ENCODE assay signal across 24 cellular contexts in genomic region chr6:11066505-11067347, GRCh38. TPM values are rescaled to one million over a fixed set of nuclear protein-coding genes. Genes with fewer than 3 reads are reported as not detected.
DNase-seq lines count a peak whose midpoint lies in the region; ATAC-seq, FAIRE-seq and TF ChIP-seq lines count a peak whose summit lies in the region.
"Had no signal": no experiment of that assay in that cellular context is flagged by ENCODE, and none has a peak within 500 bp of the region (broad histone marks: within the 10 kb centered on the region; RNA-seq: fewer than 3 reads in every experiment).

No MANE protein-coding gene starts in this region.

- H3K4me1 ChIP-seq in astrocyte (ENCODE audit: insufficient read depth, low read length) (no peaks in the 10 kb centered on the region), liver (ENCODE audit: control insufficient read depth in 4 of 4, insufficient read depth in 4 of 4, low read length in 3 of 4) (peaks cover 0 to 31% (median 29%) of the 10 kb centered on the region in 4 donors), small intestine (ENCODE audit: control insufficient read depth in 2 of 2, insufficient read depth in 1 of 2, low read depth in 1 of 2, low read length in 1 of 2) (no peaks in the 10 kb centered on the region), SK-N-SH (ENCODE audit: control insufficient read depth in 1 of 2, insufficient read depth in 2 of 2, low read depth in 1 of 2, low read length in 1 of 2) (peaks cover 0 to 3% of the 10 kb centered on the region in 2 experiments; a peak in 1 of 4 replicates)

- no peaks in the 10 kb centered on the region for H3K9me3 Mint-ChIP-seq in astrocyte (ENCODE audit: unreplicated experiment)
- H3K9me3 Mint-ChIP-seq: CD8-positive, alpha-beta T cell; HFFc6 had no signal

- CTCF ChIA-PET in SK-N-SH (lab: Yijun Ruan, JAX), result interaction anchor here (1.0 to 5.1 kb wide), 7 partner anchors 10 to 430 kb away, joined by 3 to 35 read pairs (median 3); no protein-coding TSS in a partner anchor

- no peak for TF ChIP-seq CTCF in astrocyte (IDR thresholded peaks at IDR 0.05; ENCODE audit: insufficient read depth, low read depth, low read length)
- TF ChIP-seq CTCF in liver (IDR thresholded peaks at IDR 0.05; ENCODE audit: low read depth, low read length, missing input control), result no peak
- TF ChIP-seq CTCF in SK-N-SH (IDR thresholded peaks at IDR 0.05), result no peak
- TF ChIP-seq CTCF in GM20000 (IDR thresholded peaks at IDR 0.05; ENCODE audit: extremely low read depth, missing control alignments), result no peak

- H3K4me3 Mint-ChIP-seq in astrocyte (ENCODE audit: unreplicated experiment), result no peak overlapping the region
- H3K4me3 Mint-ChIP-seq: CD8-positive, alpha-beta T cell; HFFc6 had no signal

- no peaks in the 10 kb centered on the region for H4K20me1 ChIP-seq in astrocyte (ENCODE audit: insufficient read depth, low read length)
- no peaks in the 10 kb centered on the region for H4K20me1 ChIP-seq in SK-N-SH (ENCODE audit: insufficient read depth)

- H3K9me3 ChIP-seq in astrocyte (ENCODE audit: insufficient read depth, low read depth, low read length) (no peaks in the 10 kb centered on the region), liver (ENCODE audit: control insufficient read depth in 4 of 4, low read length in 3 of 4) (no peaks in the 10 kb centered on the region), small intestine (ENCODE audit: control insufficient read depth, low read depth) (no peaks in the 10 kb centered on the region), SK-N-SH (no peaks in the 10 kb centered on the region)
- H3K9me3 ChIP-seq: HAP-1 had no signal

- H3K27me3 ChIP-seq in astrocyte (ENCODE audit: insufficient read depth, low read length), result no peaks in the 10 kb centered on the region
- no peaks in the 10 kb centered on the region for H3K27me3 ChIP-seq in liver (ENCODE audit: control insufficient read depth in 4 of 4, insufficient read depth in 4 of 4, low read length in 3 of 4)
- no peaks in the 10 kb centered on the region for H3K27me3 ChIP-seq in small intestine (ENCODE audit: control insufficient read depth in 2 of 2, insufficient read depth in 2 of 2, low read length in 2 of 2)
- no peaks in the 10 kb centered on the region for H3K27me3 ChIP-seq in SK-N-SH (ENCODE audit: insufficient read depth)

- TF ChIP-seq RAD21 in liver (IDR thresholded peaks at IDR 0.05) (no peak), SK-N-SH (IDR thresholded peaks at IDR 0.05; ENCODE audit: low read length) (no peak)

- H3K27ac Mint-ChIP-seq in astrocyte (ENCODE audit: unreplicated experiment), result peak overlapping the region; percentile 2
- H3K27ac Mint-ChIP-seq: CD8-positive, alpha-beta T cell; HFFc6 had no signal

- H3K4me2 ChIP-seq in astrocyte (ENCODE audit: low read length), result no peak overlapping the region
- no peak overlapping the region for H3K4me2 ChIP-seq in SK-N-SH

- H3K9me2 ChIP-seq in SK-N-SH, result no peaks in the 10 kb centered on the region

- TF ChIP-seq EP300 in SK-N-SH (IDR thresholded peaks at IDR 0.05; ENCODE audit: borderline replicate concordance in 1 of 2, low read depth in 1 of 2, low read length in 1 of 2), result no peak

- H3K27ac ChIP-seq in astrocyte (ENCODE audit: low read depth, low read length) (no peak overlapping the region), liver (ENCODE audit: low read depth in 1 of 2, low read length in 2 of 2) (peak overlapping the region; percentile 81 to 92), small intestine (ENCODE audit: low read depth in 1 of 2, low read length in 1 of 2) (no peak overlapping the region), SK-N-SH (ENCODE audit: low read depth in 2 of 2, low read length in 1 of 2) (no peak overlapping the region)
- H3K27ac ChIP-seq: GM23248, SK-N-MC had no signal

- peak; percentile 13 for FAIRE-seq in HTR-8/SVneo (lab: Jason Lieb, UNC)
- FAIRE-seq in astrocyte (lab: Jason Lieb, UNC), result no peak
- FAIRE-seq in small intestine (lab: Jason Lieb, UNC), result no peak
- FAIRE-seq: RCC 7860 had no signal

- POLR2A ChIA-PET in SK-N-SH (lab: Yijun Ruan, JAX), result no interaction called here

- H3K36me3 Mint-ChIP-seq in astrocyte (ENCODE audit: low read depth, unreplicated experiment), result no peaks in the 10 kb centered on the region
- H3K36me3 Mint-ChIP-seq: CD8-positive, alpha-beta T cell had no signal

- H3K36me3 ChIP-seq in astrocyte (ENCODE audit: insufficient read depth, low read length) (no peaks in the 10 kb centered on the region), liver (ENCODE audit: control insufficient read depth in 4 of 4, insufficient read depth in 3 of 4, low read depth in 1 of 4, low read length in 3 of 4) (no peaks in the 10 kb centered on the region), small intestine (ENCODE audit: control insufficient read depth in 2 of 2, insufficient read depth in 2 of 2, low read length in 2 of 2) (no peaks in the 10 kb centered on the region), SK-N-SH (replicated peaks in 1 of 2; ENCODE audit: control insufficient read depth in 1 of 2, insufficient read depth in 2 of 2, low read length in 1 of 2) (no peaks in the 10 kb centered on the region)
- H3K36me3 ChIP-seq: HAP-1 had no signal

- H3K9ac ChIP-seq in astrocyte (ENCODE audit: low read length) (no peak overlapping the region), liver (ENCODE audit: low read depth in 1 of 2, low read length in 2 of 2) (peak overlapping the region in 1 of 2 donors; percentile 46), SK-N-SH (no peak overlapping the region)
- H3K9ac ChIP-seq: GM23248 had no signal

- no peak for DNase-seq in HTR-8/SVneo (ENCODE audit: insufficient read length, low spot score)
- no peak for DNase-seq in astrocyte (ENCODE audit: low read depth)
- DNase-seq in small intestine, result peak; percentile 25
- no peak for DNase-seq in SK-N-SH
- DNase-seq in GM20000 (ENCODE audit: low spot score), result no peak
- DNase-seq: C1 segment of cervical spinal cord; CD8-positive, alpha-beta T cell; GM23248; HFFc6; Karpas-422; MV-4-11; NCI-H1436 treated with DMSO at 0.1 percent for 48 hours; NCI-H187 treated with DMSO at 0.1 percent for 48 hours; NCI-H2171 treated with DMSO at 0.1 percent for 48 hours; NCI-H345; NCI-H510A treated with DMSO at 0.1 percent for 48 hours; SIG-M5 had no signal

- no peaks in the 10 kb centered on the region for H3F3A ChIP-seq in SK-N-SH (replicated peaks; ENCODE audit: insufficient read depth)

- ATAC-seq in HG03439 (IDR thresholded peaks at IDR 0.05; ENCODE audit: unreplicated experiment) (no peak), HG03432 (IDR thresholded peaks at IDR 0.05; ENCODE audit: unreplicated experiment) (no peak)
- ATAC-seq: CD8-positive, alpha-beta T cell had no signal

- H3K4me1 Mint-ChIP-seq in astrocyte (ENCODE audit: low read depth, unreplicated experiment), result peaks cover 6% of the 10 kb centered on the region

- H3K4me3 ChIP-seq in astrocyte (ENCODE audit: insufficient read depth, low read depth, low read length) (no peak overlapping the region), liver (ENCODE audit: low read depth in 1 of 3, low read length in 3 of 3) (no peak overlapping the region), small intestine (ENCODE audit: low read depth in 1 of 2, low read length in 2 of 2) (no peak overlapping the region), SK-N-SH (ENCODE audit: low read depth in 2 of 2, low read length in 1 of 2) (no peak overlapping the region)
- H3K4me3 ChIP-seq: GM23248, HAP-1, SK-N-MC had no signal

- H3K27me3 Mint-ChIP-seq in astrocyte (ENCODE audit: low read depth, unreplicated experiment), result peaks cover 7% of the 10 kb centered on the region

- H2AFZ ChIP-seq in astrocyte (ENCODE audit: low read depth, low read length) (no peak overlapping the region), SK-N-SH (ENCODE audit: low read depth) (no peak overlapping the region; the same call in 1 of the 2 replicates)
- H2AFZ ChIP-seq: GM23248 had no signal

- 51% methylated on average over 6 of the region's 6 CpGs for WGBS in liver
- 42 to 74% (median 48%) methylated on average over 6 of the region's 6 CpGs for WGBS in small intestine, 3 donors
- 76% methylated on average over 6 of the region's 6 CpGs for WGBS in SK-N-SH (ENCODE audit: low lambda C conversion rate)

- no peaks in the 10 kb centered on the region for H3K79me2 ChIP-seq in astrocyte (ENCODE audit: insufficient read depth, low read length)
- H3K79me2 ChIP-seq in SK-N-SH (ENCODE audit: insufficient read depth), result no peaks in the 10 kb centered on the region

TF ChIP-seq in liver, 16 proteins besides CTCF, POLR2A, EP300 and RAD21 (continues in another document):
- TF ChIP-seq MAX (IDR thresholded peaks at IDR 0.05), result no peak
- TF ChIP-seq FOXA1 (IDR thresholded peaks at IDR 0.05), result peak; percentile 47

TF ChIP-seq in SK-N-SH, 30 proteins besides CTCF, POLR2A, EP300 and RAD21 (continues in another document):
- TF ChIP-seq RFX5 (IDR thresholded peaks at IDR 0.05; ENCODE audit: low read length) (no peak), EZH2phosphoT487 (IDR thresholded peaks at IDR 0.05; ENCODE audit: borderline replicate concordance, low read depth) (no peak), TAF1 (IDR thresholded peaks at IDR 0.05; ENCODE audit: borderline replicate concordance, low read depth, low read length) (no peak), RXRA (IDR thresholded peaks at IDR 0.05; ENCODE audit: borderline replicate concordance, low read depth) (no peak), ELF1 (IDR thresholded peaks at IDR 0.05) (no peak), SIN3A (IDR thresholded peaks at IDR 0.05; ENCODE audit: borderline replicate concordance, low read depth, low read length) (no peak), RCOR1 (IDR thresholded peaks at IDR 0.05; ENCODE audit: low read length) (no peak)

RNA-seq across cellular contexts. Expression of gene ELOVL2, which starts 22.6 kb away (rescaled TPM):
- 4.6 and 5.7 TPM in 2 replicates for total RNA-seq in astrocyte
- total RNA-seq in liver, result 10 to 100 TPM; 27.8 to 28.5 TPM
- polyA plus RNA-seq in liver, result 10 to 100 TPM in 1 of 2 donors, 1 to 10 TPM in 1; 7.1 to 16.5 TPM
- polyA plus RNA-seq in small intestine, result under 1 TPM in 1 of 3 donors, not detected in 2; 0.48 TPM
- polyA plus RNA-seq in SK-N-SH (2012; rRNA removed), result 0.39 and 0.49 TPM in 2 replicates
- 0.62 and 0.75 TPM in 2 replicates for polyA plus RNA-seq in SK-N-SH (2012; cell fraction: cytosol; rRNA removed)
- polyA plus RNA-seq in SK-N-SH (2012; cell fraction: nucleus; rRNA removed), result 0.14 and 0.42 TPM in 2 replicates
- total RNA-seq: CD8-positive, alpha-beta T cell; MCF 10A had no signal

RNA-seq across cellular contexts. Expression of gene SMIM13, which starts 26.9 kb away (rescaled TPM):
- 23.7 and 24.2 TPM in 2 replicates for total RNA-seq in astrocyte
- total RNA-seq in liver, result 1 to 10 TPM; 6.6 to 9.0 TPM
- polyA plus RNA-seq in liver, result 1 to 10 TPM; 2.8 to 5.0 TPM
- 1 to 10 TPM; 2.4 to 4.6 (median 3.6) TPM for polyA plus RNA-seq in small intestine
- 2.1 and 2.7 TPM in 2 replicates for polyA plus RNA-seq in SK-N-SH (2012; rRNA removed)
- polyA plus RNA-seq in SK-N-SH (2012; cell fraction: cytosol; rRNA removed), result 4.1 and 5.4 TPM in 2 replicates
- 0.74 and 1.6 TPM in 2 replicates for polyA plus RNA-seq in SK-N-SH (2012; cell fraction: nucleus; rRNA removed)

RNA-seq across cellular contexts. Expression of gene ERVFRD-1, which starts 44.8 kb away (rescaled TPM):
- not detected in 2 replicates for total RNA-seq in astrocyte
- total RNA-seq in liver, result under 1 TPM in 1 of 2 donors, not detected in 1; 0.14 TPM
- under 1 TPM; 0.07 to 0.28 TPM for polyA plus RNA-seq in liver
- under 1 TPM in 1 of 3 donors, not detected in 2; 0.10 TPM for polyA plus RNA-seq in small intestine
- not detected in 2 replicates for polyA plus RNA-seq in SK-N-SH (2012; rRNA removed)
- not detected in 2 replicates for polyA plus RNA-seq in SK-N-SH (2012; cell fraction: cytosol; rRNA removed)
- not detected in 2 replicates for polyA plus RNA-seq in SK-N-SH (2012; cell fraction: nucleus; rRNA removed)
- total RNA-seq: CD8-positive, alpha-beta T cell; GM23248; HFFc6; MCF 10A had no signal

Comparison
In these comparisons a context has a peak if more than half of its experiments do, and no peak if none do; other contexts are left out.
1. H3K27ac ChIP-seq: peak in liver (2 of 2); none in astrocyte (single experiment), small intestine (0 of 2) and SK-N-SH (0 of 2).